Comparison of ENCODE assay signal across 8 cellular contexts in the genomic region with DNA sequence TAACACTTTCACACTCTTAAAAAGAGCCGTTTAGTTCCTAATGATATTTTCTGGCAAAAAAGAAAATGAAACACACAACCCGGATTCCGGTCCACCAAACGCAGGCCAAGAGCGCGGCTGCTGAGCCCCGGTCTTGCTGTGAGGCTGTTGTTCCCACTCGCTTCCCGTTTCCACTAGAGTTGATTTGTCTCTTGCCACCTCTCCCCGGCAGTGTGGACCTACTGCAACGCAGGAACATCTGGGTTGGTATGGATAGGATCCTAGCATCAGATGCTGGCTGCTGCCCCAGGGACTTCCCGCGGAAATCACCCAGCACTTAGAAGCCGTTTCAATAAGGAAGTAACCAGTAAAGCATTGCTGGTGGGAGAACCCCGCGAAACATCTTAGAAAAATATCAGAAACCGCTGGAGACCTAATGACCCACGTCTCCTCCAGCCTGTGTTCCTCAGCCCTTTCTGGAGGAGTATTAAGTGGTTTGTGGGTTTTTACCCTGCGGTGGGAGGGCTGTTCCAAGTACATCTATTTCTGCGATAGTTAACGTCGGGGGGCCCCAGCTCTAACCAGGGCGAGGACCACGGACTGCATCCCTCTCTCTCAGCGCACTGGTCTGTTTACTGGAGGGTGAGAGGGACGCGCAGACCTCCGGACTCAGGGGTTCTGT. TPM values are rescaled to one million over a fixed set of nuclear protein-coding genes. Genes with fewer than 3 reads are reported as not detected.
DNase-seq lines count a peak whose midpoint lies in the region; ATAC-seq, FAIRE-seq and TF ChIP-seq lines count a peak whose summit lies in the region.

No MANE protein-coding gene starts in this region.

- no peaks in the 10 kb centered on the region for H3K9me3 Mint-ChIP-seq in activated T-helper 1 cell treated with anti-CD3 and anti-CD28 coated beads, Interleukin-12 subunit alpha, Interleukin-12 subunit beta, Interleukin-2, Interleukin-4 antibody, amounts not matched to agents 30 ng/mL and 10 ng/mL and 1 ng/mL, durations not matched to agents 14 hours and 24 hours and 36 hours

- peaks cover 4% of the 10 kb centered on the region for H3K27me3 Mint-ChIP-seq in activated T-helper 1 cell treated with anti-CD3 and anti-CD28 coated beads, Interleukin-12 subunit alpha, Interleukin-12 subunit beta, Interleukin-2, Interleukin-4 antibody, amounts not matched to agents 30 ng/mL and 10 ng/mL and 1 ng/mL, durations not matched to agents 14 hours and 24 hours and 36 hours (ENCODE audit: insufficient read depth)

- H3K4me1 Mint-ChIP-seq in activated T-helper 1 cell treated with anti-CD3 and anti-CD28 coated beads, Interleukin-12 subunit alpha, Interleukin-12 subunit beta, Interleukin-2, Interleukin-4 antibody, amounts not matched to agents 30 ng/mL and 10 ng/mL and 1 ng/mL, durations not matched to agents 14 hours and 24 hours and 36 hours (ENCODE audit: low read depth): peaks cover 66% of the 10 kb centered on the region

- WGBS in upper lobe of left lung, 2 donors: 1 to 3% methylated on average over 19 to 25 of the region's 28 CpGs

- DNase-seq in GM18507 (ENCODE audit: extremely low spot score, insufficient read length, low read depth) (peak; percentile 51), NOMO-1 treated with DMSO at 0.1 percent for 48 hours (lab: John Stamatoyannopoulos, UW; ENCODE audit: unreplicated experiment) (peak; percentile 76), germinal center (ENCODE audit: low spot score) (peak; percentile 61), pons (ENCODE audit: low spot score) (peak; percentile 83), upper lobe of left lung (peak; percentile 44 to 59), DMS79 (lab: John Stamatoyannopoulos, UW) (no peak)
- peak; percentile 60 for DNase-seq in activated T-helper 1 cell treated with anti-CD3 and anti-CD28 coated beads, Interleukin-12 subunit alpha, Interleukin-12 subunit beta, Interleukin-2, Interleukin-4 antibody, amounts not matched to agents 30 ng/mL and 10 ng/mL and 1 ng/mL, durations not matched to agents 14 hours and 24 hours and 36 hours (ENCODE audit: low spot score)

- ATAC-seq in HG02763 (IDR thresholded peaks at IDR 0.05; ENCODE audit: unreplicated experiment): peak; percentile 58
- peak; percentile 46 to 66 for ATAC-seq in upper lobe of left lung (ENCODE audit: low FRiP score in 2 of 2)

- peaks cover 29% of the 10 kb centered on the region for H3K36me3 Mint-ChIP-seq in activated T-helper 1 cell treated with anti-CD3 and anti-CD28 coated beads, Interleukin-12 subunit alpha, Interleukin-12 subunit beta, Interleukin-2, Interleukin-4 antibody, amounts not matched to agents 30 ng/mL and 10 ng/mL and 1 ng/mL, durations not matched to agents 14 hours and 24 hours and 36 hours (ENCODE audit: low read depth)

- H3K4me3 Mint-ChIP-seq in activated T-helper 1 cell treated with anti-CD3 and anti-CD28 coated beads, Interleukin-12 subunit alpha, Interleukin-12 subunit beta, Interleukin-2, Interleukin-4 antibody, amounts not matched to agents 30 ng/mL and 10 ng/mL and 1 ng/mL, durations not matched to agents 14 hours and 24 hours and 36 hours: peak overlapping the region; percentile 96

- TF ChIP-seq CTCF in upper lobe of left lung (IDR thresholded peaks at IDR 0.05): no peak

- H3K9me3 ChIP-seq in upper lobe of left lung: no peaks in the 10 kb centered on the region

- intact Hi-C loops in activated T-helper 1 cell treated with anti-CD3 and anti-CD28 coated beads, Interleukin-12 subunit alpha, Interleukin-12 subunit beta, Interleukin-2, Interleukin-4 antibody, amounts not matched to agents 30 ng/mL and 10 ng/mL and 1 ng/mL, durations not matched to agents 14 hours and 24 hours and 36 hours (cut with micrococcal nuclease): loop anchor here (1.0 to 10.0 kb wide), 12 partner anchors 11 to 1796 kb away; a partner anchor contains a TSS

- no peak for TF ChIP-seq POLR2A in upper lobe of left lung (IDR thresholded peaks at IDR 0.05)

- peaks cover 0 to 7% (median 2%) of the 10 kb centered on the region in 4 donors for H3K27me3 ChIP-seq in upper lobe of left lung

- peaks cover 0 to 24% (median 5%) of the 10 kb centered on the region in 4 donors for H3K4me1 ChIP-seq in upper lobe of left lung

- H3K27ac ChIP-seq in upper lobe of left lung: peak overlapping the region in 3 of 4 donors; percentile 58 to 68 (median 62)

- peak overlapping the region in 3 of 4 donors; percentile 57 to 78 (median 64) for H3K4me3 ChIP-seq in upper lobe of left lung

- peak; percentile 98 for FAIRE-seq in GM18507 (lab: Jason Lieb, UNC)

- H3K27ac Mint-ChIP-seq in activated T-helper 1 cell treated with anti-CD3 and anti-CD28 coated beads, Interleukin-12 subunit alpha, Interleukin-12 subunit beta, Interleukin-2, Interleukin-4 antibody, amounts not matched to agents 30 ng/mL and 10 ng/mL and 1 ng/mL, durations not matched to agents 14 hours and 24 hours and 36 hours: peak overlapping the region; percentile 98

- H3K36me3 ChIP-seq in upper lobe of left lung: no peaks in the 10 kb centered on the region

- no peak for TF ChIP-seq EP300 in upper lobe of left lung (IDR thresholded peaks at IDR 0.05)

RNA-seq across cellular contexts. Expression of a gene that starts 0.9 kb away (rescaled TPM):
- 144 and 159 TPM in 2 replicates for total RNA-seq in activated T-helper 1 cell treated with anti-CD3 and anti-CD28 coated beads, Interleukin-12 subunit alpha, Interleukin-12 subunit beta, Interleukin-2, Interleukin-4 antibody, amounts not matched to agents 30 ng/mL and 10 ng/mL and 1 ng/mL, durations not matched to agents 14 hours and 24 hours and 36 hours
- 100 to 1,000 TPM in 1 of 6 donors, 10 to 100 TPM in 5; 17.6 to 127 (median 39.9) TPM for total RNA-seq in upper lobe of left lung
